10 cellular contexts compared by ENCODE assay signal in genomic region chr5:59125961-59126360, GRCh38.
DNase-seq lines count a peak whose midpoint lies in the region; ATAC-seq and TF ChIP-seq lines count a peak whose summit lies in the region.
"Had no signal": no experiment of that assay in that cellular context is flagged by ENCODE, and none has a peak within 500 bp of the region (broad histone marks: within the 10 kb centered on the region; RNA-seq: fewer than 3 reads in every experiment).

No MANE protein-coding gene starts in this region.

- ATAC-seq in naive B cell (ENCODE audit: low read depth in 2 of 2) (no peak), GM21786 (IDR thresholded peaks at IDR 0.05; ENCODE audit: unreplicated experiment) (no peak), HG03354 (IDR thresholded peaks at IDR 0.05; ENCODE audit: poor library complexity, severe bottlenecking, unreplicated experiment) (no peak), HG03432 (IDR thresholded peaks at IDR 0.05; ENCODE audit: unreplicated experiment) (no peak)

- H3K27me3 Mint-ChIP-seq in naive B cell = no peaks in the 10 kb centered on the region
- H3K27me3 Mint-ChIP-seq: activated naive CD8-positive, alpha-beta T cell treated with anti-CD3 and anti-CD28 coated beads, Interleukin-2, amount 10 ng/mL, durations not matched to agents 7 days and 5 days had no signal

- WGBS in tibial nerve, 2 donors = 27% methylated on average over 2 of the region's 2 CpGs

- TF ChIP-seq CTCF in dorsolateral prefrontal cortex (IDR thresholded peaks at IDR 0.05 in 54 of 56, conservative IDR thresholded peaks at IDR 0.05 in 2 of 56; ENCODE audit: low read depth in 1 of 56, partially characterized antibody in 56 of 56) (no peak), tibial nerve (IDR thresholded peaks at IDR 0.05) (no peak)

- no peaks in the 10 kb centered on the region for H3K36me3 ChIP-seq in HUES6 (ENCODE audit: control insufficient read depth, insufficient read depth, low read length)
- H3K36me3 ChIP-seq in tibial nerve = no peaks in the 10 kb centered on the region

- H3K27ac Mint-ChIP-seq in naive B cell = peak overlapping the region in 5 of 6 donors; percentile 65 to 94 (median 81)
- H3K27ac Mint-ChIP-seq: activated naive CD8-positive, alpha-beta T cell treated with anti-CD3 and anti-CD28 coated beads, Interleukin-2, amount 10 ng/mL, durations not matched to agents 7 days and 5 days had no signal

- DNase-seq in dorsolateral prefrontal cortex = no peak
- no peak for DNase-seq in naive B cell
- no peak for DNase-seq in tibial nerve (ENCODE audit: low spot score in 2 of 2)
- DNase-seq: activated naive CD8-positive, alpha-beta T cell treated with anti-CD3 and anti-CD28 coated beads, Interleukin-2, amount 10 ng/mL, durations not matched to agents 7 days and 5 days; nucleus accumbens; T-helper 9 cell had no signal

- TF ChIP-seq POLR2A in tibial nerve (IDR thresholded peaks at IDR 0.05) = no peak

- intact Hi-C loops in dorsolateral prefrontal cortex (cut with DNase I) = no loop called here

- TF ChIP-seq EP300 in tibial nerve (IDR thresholded peaks at IDR 0.05) = no peak

- H3K4me1 Mint-ChIP-seq in naive B cell = peaks cover 0 to 4% (median 0%) of the 10 kb centered on the region in 3 donors

- H3K9me3 Mint-ChIP-seq in naive B cell = peaks cover 0 to 2% (median 0%) of the 10 kb centered on the region in 7 donors

- H3K4me1 ChIP-seq in HUES6 (ENCODE audit: control insufficient read depth, insufficient read depth, low read length) (peaks cover 43% of the 10 kb centered on the region), tibial nerve (peaks cover 0 to 31% (median 8%) of the 10 kb centered on the region in 4 donors)

- H3K27me3 ChIP-seq in HUES6 (ENCODE audit: control insufficient read depth, insufficient read depth, low read length) (no peaks in the 10 kb centered on the region), dorsolateral prefrontal cortex (no peaks in the 10 kb centered on the region), tibial nerve (no peaks in the 10 kb centered on the region)

- H3K9me3 ChIP-seq in HUES6 (ENCODE audit: control insufficient read depth, insufficient read depth, low read depth, low read length) = no peaks in the 10 kb centered on the region
- no peaks in the 10 kb centered on the region for H3K9me3 ChIP-seq in tibial nerve

- H3K4me3 ChIP-seq in HUES6 (ENCODE audit: low read depth, low read length) = no peak overlapping the region
- peak overlapping the region in 21 of 59 donors; percentile 13 to 65 (median 56) for H3K4me3 ChIP-seq in dorsolateral prefrontal cortex
- peak overlapping the region in 3 of 4 donors; percentile 13 to 45 (median 15) for H3K4me3 ChIP-seq in tibial nerve

- H3K27ac ChIP-seq in HUES6 (ENCODE audit: low read depth, low read length) (peak overlapping the region; percentile 53; the same call in 1 of the 2 replicates), dorsolateral prefrontal cortex (peak overlapping the region in 32 of 59 donors; percentile 2 to 86 (median 58)), tibial nerve (peak overlapping the region; percentile 26 to 88 (median 78))

- no peaks in the 10 kb centered on the region for H3K36me3 Mint-ChIP-seq in naive B cell

- peak overlapping the region in 1 of 8 donors; percentile 45 for H3K4me3 Mint-ChIP-seq in naive B cell
- H3K4me3 Mint-ChIP-seq: activated naive CD8-positive, alpha-beta T cell treated with anti-CD3 and anti-CD28 coated beads, Interleukin-2, amount 10 ng/mL, durations not matched to agents 7 days and 5 days had no signal

- H3K9ac ChIP-seq in HUES6 (ENCODE audit: low read length) = no peak overlapping the region
